19 cellular contexts compared by ENCODE assay signal in the genomic region with DNA sequence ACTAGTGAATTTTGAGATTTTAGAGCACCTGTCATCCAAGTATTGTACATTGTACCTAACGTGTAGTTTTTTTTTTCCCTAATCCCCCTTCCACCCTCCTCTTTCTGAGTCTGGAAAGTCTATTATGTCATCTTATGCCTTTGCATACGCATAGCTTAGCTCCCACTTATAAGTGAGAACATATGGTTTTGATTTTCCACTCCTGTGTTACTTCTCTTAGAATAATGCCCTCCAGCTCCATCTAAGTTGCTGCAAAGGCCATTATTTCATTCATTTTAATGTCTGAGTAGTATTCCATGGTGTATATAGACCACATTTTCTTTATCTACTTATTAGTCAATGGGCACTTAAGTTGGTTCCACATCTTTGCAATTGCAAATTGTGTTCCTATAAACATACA.
DNase-seq lines count a peak whose midpoint lies in the region; ATAC-seq and TF ChIP-seq lines count a peak whose summit lies in the region.
"Had no signal": no experiment of that assay in that cellular context is flagged by ENCODE, and none has a peak within 500 bp of the region (broad histone marks: within the 10 kb centered on the region; RNA-seq: fewer than 3 reads in every experiment).

No MANE protein-coding gene starts in this region.

- peak; percentile 7 for DNase-seq in AG10803 (ENCODE audit: low read depth)
- DNase-seq in SK-N-MC (ENCODE audit: low read depth, low spot score): peak; percentile 92
- DNase-seq in fibroblast of peridontal ligament (ENCODE audit: extremely low read depth): peak; percentile 6
- no peak for DNase-seq in MCF 10A (ENCODE audit: unreplicated experiment)
- DNase-seq in cerebellum (ENCODE audit: low spot score): no peak
- DNase-seq: 8988T; Caco-2; CD4-positive, CD25-positive, alpha-beta regulatory T cell; CD8-positive, alpha-beta T cell; DMS153; DND-41; H7; HCEC 1CT had no signal

- H3K4me3 Mint-ChIP-seq in MCF 10A (ENCODE audit: unreplicated experiment): no peak overlapping the region
- H3K4me3 Mint-ChIP-seq: B cell; CD4-positive, CD25-positive, alpha-beta regulatory T cell; CD8-positive, alpha-beta T cell had no signal

- no peaks in the 10 kb centered on the region for H3K36me3 Mint-ChIP-seq in MCF 10A (ENCODE audit: insufficient read depth, unreplicated experiment)
- H3K36me3 Mint-ChIP-seq: CD8-positive, alpha-beta T cell had no signal

- no peaks in the 10 kb centered on the region for H3K27me3 Mint-ChIP-seq in MCF 10A (ENCODE audit: insufficient read depth, unreplicated experiment)

- no TSS peak for BruUV-seq in MCF 10A (replicated peaks; lab: Mats Ljungman, UMichigan)

- H3K27ac ChIP-seq in SK-N-MC: peak overlapping the region; percentile 99
- H3K27ac ChIP-seq: A549, BLaER1, C4-2B had no signal

- ATAC-seq in HG03460 (IDR thresholded peaks at IDR 0.05; ENCODE audit: unreplicated experiment): no peak
- no peak for ATAC-seq in GM18519 (IDR thresholded peaks at IDR 0.05; ENCODE audit: low FRiP score, unreplicated experiment)
- ATAC-seq: A549; CD8-positive, alpha-beta T cell had no signal

- CTCF ChIA-PET in MCF 10A (lab: Yijun Ruan, JAX): no interaction called here

- H3K9ac ChIP-seq in SK-N-MC (ENCODE audit: insufficient read length): peak overlapping the region; percentile 76
- H3K9ac ChIP-seq: BLaER1 had no signal

- TF ChIP-seq CTCF in AG10803 (conservative IDR thresholded peaks at IDR 0.05; ENCODE audit: low read length): no peak
- no peak for TF ChIP-seq CTCF in MCF 10A (IDR thresholded peaks at IDR 0.05; ENCODE audit: unreplicated experiment)

- no peak overlapping the region for H3K4me3 ChIP-seq in AG10803 (ENCODE audit: low read length)
- H3K4me3 ChIP-seq in SK-N-MC: peak overlapping the region; percentile 76
- H3K4me3 ChIP-seq: A549, BLaER1 had no signal

- POLR2A ChIA-PET in MCF 10A (lab: Yijun Ruan, JAX): interaction anchor here (0.6 kb wide), 1 partner anchor 968 kb away, joined by 3 read pairs; no protein-coding TSS in a partner anchor

- intact Hi-C loops in MCF 10A (cut with micrococcal nuclease): no loop called here

- no peaks in the 10 kb centered on the region for H3K4me1 Mint-ChIP-seq in MCF 10A (ENCODE audit: insufficient read depth, unreplicated experiment)
- H3K4me1 Mint-ChIP-seq: B cell; CD4-positive, CD25-positive, alpha-beta regulatory T cell had no signal

- no peak overlapping the region for H3K27ac Mint-ChIP-seq in MCF 10A (ENCODE audit: low read depth, unreplicated experiment)
- H3K27ac Mint-ChIP-seq: B cell; CD4-positive, CD25-positive, alpha-beta regulatory T cell; CD8-positive, alpha-beta T cell had no signal

- peaks cover 32% of the 10 kb centered on the region for H3K9me3 Mint-ChIP-seq in MCF 10A (ENCODE audit: unreplicated experiment)

- H3K9me3 ChIP-seq in SK-N-MC (ENCODE audit: low read depth, low read length): peaks cover 9% of the 10 kb centered on the region; the same call in 1 of the 2 replicates
- H3K9me3 ChIP-seq: A549, Caco-2 had no signal

- no peaks in the 10 kb centered on the region for H3K36me3 ChIP-seq in SK-N-MC (ENCODE audit: insufficient read depth, low read length)
- H3K36me3 ChIP-seq: BLaER1 had no signal

Comparison
In these comparisons a context has a peak if more than half of its experiments do, and no peak if none do; other contexts are left out.
1. DNase-seq: peak in AG10803 (single experiment), SK-N-MC (single experiment) and fibroblast of peridontal ligament (single experiment); none in MCF 10A (single experiment) and cerebellum (single experiment).